ENCODE assay signal across 10 cellular contexts in the genomic region with DNA sequence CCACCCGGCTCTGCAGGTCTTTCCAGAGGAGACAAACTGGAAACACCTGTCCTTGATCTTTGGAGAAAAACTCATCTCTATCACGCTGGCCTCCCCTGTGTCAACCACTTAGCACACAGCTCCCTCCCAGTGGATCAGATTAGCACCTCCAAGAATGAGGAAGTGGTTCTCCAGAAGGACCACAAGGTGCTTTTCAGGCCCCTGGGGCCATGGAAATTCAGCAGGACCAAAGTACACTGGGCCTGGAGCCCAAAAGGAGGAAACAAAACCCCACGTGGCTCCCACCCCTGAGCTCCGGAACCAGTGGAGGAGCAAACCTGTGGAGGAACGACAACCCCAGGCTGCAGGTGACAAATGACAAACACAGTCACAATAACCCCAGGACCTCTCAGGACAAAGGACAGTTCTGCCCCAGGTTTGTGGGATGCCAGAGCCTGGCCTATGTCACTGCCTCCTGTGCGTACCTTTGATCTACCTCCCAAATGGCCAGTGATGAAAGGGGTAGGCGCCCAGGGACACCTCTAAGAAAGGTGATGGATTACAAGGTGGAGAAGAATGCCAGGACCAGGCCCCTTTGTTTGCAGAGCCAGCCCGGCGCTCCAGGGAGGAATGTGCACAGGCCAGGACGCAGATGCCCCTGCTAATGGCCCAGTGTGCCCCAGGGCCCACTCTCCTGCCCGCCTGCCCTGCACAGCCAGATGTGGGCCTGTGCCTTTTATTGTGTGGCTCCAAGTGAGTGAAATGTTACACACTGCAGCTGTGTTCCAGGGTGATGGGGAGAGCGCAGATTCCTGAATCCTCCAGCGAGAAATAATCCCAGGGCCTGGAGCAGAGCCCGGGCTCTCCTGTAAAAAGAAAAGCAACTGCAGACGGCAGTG. TPM values are rescaled to one million over a fixed set of nuclear protein-coding genes. Genes with fewer than 3 reads are reported as not detected.
DNase-seq lines count a peak whose midpoint lies in the region; ATAC-seq and TF ChIP-seq lines count a peak whose summit lies in the region.
"Had no signal": no experiment of that assay in that cellular context is flagged by ENCODE, and none has a peak within 500 bp of the region (broad histone marks: within the 10 kb centered on the region; RNA-seq: fewer than 3 reads in every experiment).

No MANE protein-coding gene starts in this region.

- peaks cover 0 to 17% (median 8%) of the 10 kb centered on the region in 5 donors for H3K27me3 Mint-ChIP-seq in naive thymus-derived CD8-positive, alpha-beta T cell

- no peak for ATAC-seq in RWPE2 (ENCODE audit: low read depth)
- ATAC-seq in heart right ventricle: peak; percentile 30 to 70 (median 58)
- ATAC-seq in naive thymus-derived CD8-positive, alpha-beta T cell: no peak

- H3K27ac ChIP-seq in RWPE2 (ENCODE audit: poor library complexity, severe bottlenecking): peak overlapping the region; percentile 88
- peak overlapping the region; percentile 58 to 95 (median 80) for H3K27ac ChIP-seq in heart right ventricle
- peak overlapping the region; percentile 87 for H3K27ac ChIP-seq in skeletal muscle tissue (ENCODE audit: low read depth, low read length)
- H3K27ac ChIP-seq: SK-N-MC had no signal

- peaks cover 0 to 2% (median 0%) of the 10 kb centered on the region in 9 donors for H3K9me3 Mint-ChIP-seq in naive thymus-derived CD8-positive, alpha-beta T cell
- H3K9me3 Mint-ChIP-seq: stimulated activated naive CD8-positive, alpha-beta T cell treated with anti-CD3 and anti-CD28 coated beads, Interleukin-15, Interleukin-2, amounts not matched to agents 100 ng/mL and 50 ng/mL, for 24 hours had no signal

- POLR2A ChIA-PET in naive thymus-derived CD8-positive, alpha-beta T cell (lab: Charles Lee): no interaction called here

- H3K4me3 Mint-ChIP-seq in naive thymus-derived CD8-positive, alpha-beta T cell: no peak overlapping the region
- H3K4me3 Mint-ChIP-seq: stimulated activated naive CD8-positive, alpha-beta T cell treated with anti-CD3 and anti-CD28 coated beads, Interleukin-15, Interleukin-2, amounts not matched to agents 100 ng/mL and 50 ng/mL, for 24 hours had no signal

- WGBS in heart right ventricle, 2 donors: 53 to 66% methylated on average over 15 of the region's 15 CpGs

- no peaks in the 10 kb centered on the region for H3K36me3 Mint-ChIP-seq in naive thymus-derived CD8-positive, alpha-beta T cell

- peaks cover 9 to 84% (median 13%) of the 10 kb centered on the region in 4 donors for H3K4me1 Mint-ChIP-seq in naive thymus-derived CD8-positive, alpha-beta T cell

- H3K9ac ChIP-seq in skeletal muscle tissue (ENCODE audit: low read depth in 1 of 3, low read length in 3 of 3): peak overlapping the region; percentile 38 to 71 (median 60)

- H3K9me3 ChIP-seq in HAP-1: no peaks in the 10 kb centered on the region
- H3K9me3 ChIP-seq in RWPE2 (ENCODE audit: severe bottlenecking): no peaks in the 10 kb centered on the region
- H3K9me3 ChIP-seq in heart right ventricle: no peaks in the 10 kb centered on the region
- H3K9me3 ChIP-seq in skeletal muscle tissue (ENCODE audit: control insufficient read depth in 3 of 3, low read length in 3 of 3): no peaks in the 10 kb centered on the region

- in situ Hi-C loops in HAP-1 (cut with MboI; ENCODE audit: low sequenced_read_pairs): no loop called here

- intact Hi-C loops in heart right ventricle (cut with DNase I): loop anchor here in 5 of 10 donors (5.0 to 10.0 kb wide), 5 partner anchors 121 to 239 kb away; no protein-coding TSS in a partner anchor

- DNase-seq in HAP-1 (ENCODE audit: low spot score in 2 of 2) (peak; percentile 16 to 50), RWPE2 (ENCODE audit: low spot score) (no peak), heart right ventricle (peak; percentile 64 to 69), KG1 (lab: John Stamatoyannopoulos, UW) (no peak), DMS79 (lab: John Stamatoyannopoulos, UW) (no peak)
- no peak for DNase-seq in activated CD4-positive, CD25-positive, alpha-beta regulatory T cell (lab: John Stamatoyannopoulos, UW)
- no peak for DNase-seq in naive thymus-derived CD8-positive, alpha-beta T cell

- H3K27ac Mint-ChIP-seq in naive thymus-derived CD8-positive, alpha-beta T cell: peak overlapping the region in 1 of 10 donors; percentile 67
- H3K27ac Mint-ChIP-seq: stimulated activated naive CD8-positive, alpha-beta T cell treated with anti-CD3 and anti-CD28 coated beads, Interleukin-15, Interleukin-2, amounts not matched to agents 100 ng/mL and 50 ng/mL, for 24 hours had no signal

- H3K27me3 ChIP-seq in HAP-1 (ENCODE audit: low read depth) (no peaks in the 10 kb centered on the region), RWPE2 (ENCODE audit: insufficient read depth, poor library complexity, severe bottlenecking) (no peaks in the 10 kb centered on the region), heart right ventricle (no peaks in the 10 kb centered on the region), skeletal muscle tissue (ENCODE audit: control insufficient read depth in 3 of 3, insufficient read depth in 3 of 3, low read length in 3 of 3) (no peaks in the 10 kb centered on the region)

- TF ChIP-seq CTCF in RWPE2 (IDR thresholded peaks at IDR 0.05; ENCODE audit: poor library complexity, severe bottlenecking): no peak
- TF ChIP-seq CTCF in heart right ventricle (IDR thresholded peaks at IDR 0.05): no peak

- peaks cover 21% of the 10 kb centered on the region for H3K36me3 ChIP-seq in HAP-1 (replicated peaks)
- peaks cover 33% of the 10 kb centered on the region for H3K36me3 ChIP-seq in RWPE2 (ENCODE audit: low read depth)
- no peaks in the 10 kb centered on the region for H3K36me3 ChIP-seq in heart right ventricle
- H3K36me3 ChIP-seq in skeletal muscle tissue (ENCODE audit: control insufficient read depth in 3 of 3, insufficient read depth in 3 of 3, low read length in 3 of 3): no peaks in the 10 kb centered on the region

- H3K4me3 ChIP-seq in HAP-1 (no peak overlapping the region), RWPE2 (ENCODE audit: severe bottlenecking) (no peak overlapping the region), heart right ventricle (peak overlapping the region in 7 of 10 donors; percentile 1 to 42 (median 32)), skeletal muscle tissue (ENCODE audit: low read length in 3 of 3) (peak overlapping the region; percentile 29 to 68 (median 53))
- H3K4me3 ChIP-seq: SK-N-MC had no signal

- H3K4me1 ChIP-seq in HAP-1: peaks cover 69% of the 10 kb centered on the region
- H3K4me1 ChIP-seq in RWPE2 (ENCODE audit: insufficient read depth, poor library complexity, severe bottlenecking): peaks cover 74% of the 10 kb centered on the region
- peaks cover 12 to 96% (median 79%) of the 10 kb centered on the region in 9 donors for H3K4me1 ChIP-seq in heart right ventricle
- peaks cover 48 to 64% (median 61%) of the 10 kb centered on the region in 3 donors for H3K4me1 ChIP-seq in skeletal muscle tissue (ENCODE audit: control insufficient read depth in 3 of 3, insufficient read depth in 3 of 3, low read length in 3 of 3)

RNA-seq across cellular contexts. Expression of gene TNS3, which starts 5.6 kb away (rescaled TPM):
- total RNA-seq in heart right ventricle (10 to 100 TPM; 29.9 to 74.2 (median 35.6) TPM), skeletal muscle tissue (33.4 TPM)
- polyA plus RNA-seq in heart right ventricle: 10 to 100 TPM in 1 of 2 donors, 1 to 10 TPM in 1; 6.7 to 14.3 TPM
- 1 to 10 TPM; 1.2 to 1.6 TPM for total RNA-seq in naive thymus-derived CD8-positive, alpha-beta T cell
- polyA plus RNA-seq in naive thymus-derived CD8-positive, alpha-beta T cell: not detected

Comparison
In these comparisons a context has a peak if more than half of its experiments do, and no peak if none do; other contexts are left out.
1. DNase-seq: peak in HAP-1 (2 of 2) and heart right ventricle (2 of 2); none in RWPE2 (single experiment), activated CD4-positive, CD25-positive, alpha-beta regulatory T cell (0 of 4), KG1 (single experiment), DMS79 (single experiment) and naive thymus-derived CD8-positive, alpha-beta T cell (0 of 10).
2. H3K4me3 ChIP-seq: peak in heart right ventricle (7 of 10) and skeletal muscle tissue (3 of 3); none in HAP-1 (single experiment) and RWPE2 (single experiment).
3. ATAC-seq: peak in heart right ventricle (8 of 8); none in RWPE2 (single experiment) and naive thymus-derived CD8-positive, alpha-beta T cell (0 of 2).
4. RNA of gene TNS3, which starts 5.6 kb away (total RNA-seq): 29.9 to 74.2 TPM in heart right ventricle and 33.4 TPM in skeletal muscle tissue (single experiment); 1.2 to 1.6 TPM in naive thymus-derived CD8-positive, alpha-beta T cell; every median in the first group is over 10 times any median in the second.
5. Peak in every context shown above with its lines, with median percentiles within 50 percentile points of each other: H3K27ac ChIP-seq.